2 cellular contexts compared by ENCODE assay signal in genomic region chr15:26352909-26353308, GRCh38.
TF ChIP-seq lines count a peak whose summit lies in the region.

No MANE protein-coding gene starts in this region.

TF ChIP-seq in H1, 55 proteins besides CTCF, POLR2A, EP300 and RAD21:
- no peak for TF ChIP-seq FOSL1 (IDR thresholded peaks at IDR 0.05; ENCODE audit: insufficient read depth, low read depth, low read length)
- TF ChIP-seq CEBPB (IDR thresholded peaks at IDR 0.05; ENCODE audit: low read depth, low read length): peak; percentile 86

TF ChIP-seq in neural cell, 6 proteins besides CTCF, POLR2A, EP300 and RAD21:
- TF ChIP-seq MXI1 (conservative IDR thresholded peaks at IDR 0.05; ENCODE audit: poor library complexity, severe bottlenecking) (no peak), SMC3 (conservative IDR thresholded peaks at IDR 0.05; ENCODE audit: poor library complexity) (no peak), TAF1 (IDR thresholded peaks at IDR 0.05; ENCODE audit: low read depth) (no peak), POLR2AphosphoS5 (IDR thresholded peaks at IDR 0.05) (no peak), REST (IDR thresholded peaks at IDR 0.05; ENCODE audit: borderline replicate concordance) (no peak), EZH2 (IDR thresholded peaks at IDR 0.05; ENCODE audit: borderline replicate concordance, insufficient read depth, low read length, poor library complexity, severe bottlenecking) (no peak)
